27 cellular contexts compared by ENCODE assay signal in the genomic region with DNA sequence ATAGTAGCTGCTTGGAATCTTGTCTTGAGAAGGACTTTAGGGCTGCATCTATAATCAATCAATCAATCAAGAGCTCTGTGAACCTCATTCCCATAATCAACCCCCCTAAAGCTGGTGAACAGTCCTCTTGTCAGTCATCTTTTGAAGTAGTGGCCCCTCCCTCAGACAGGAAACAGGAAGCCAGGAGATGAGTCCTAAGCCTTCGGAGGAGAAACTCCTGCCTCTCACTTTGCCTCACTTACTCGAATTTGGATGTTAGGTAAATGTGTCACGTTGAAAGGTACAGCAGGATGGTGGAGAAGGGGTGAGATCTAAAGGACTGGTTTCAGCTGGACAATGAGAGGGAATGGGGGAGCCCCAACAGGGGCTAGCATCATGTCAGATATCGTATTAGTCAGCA.
"Had no signal": no experiment of that assay in that cellular context is flagged by ENCODE, and none has a peak within 500 bp of the region (broad histone marks: within the 10 kb centered on the region; RNA-seq: fewer than 3 reads in every experiment).

No MANE protein-coding gene starts in this region.

- H3K9me3 Mint-ChIP-seq: mesothelial cell of epicardium; natural killer cell treated with Interleukin-12 subunit alpha and Interleukin-12 subunit beta and Interleukin-15 and Interleukin-18, amount 100 ng/mL, for 72 hours; neural progenitor cell; stimulated activated effector memory CD8-positive, alpha-beta T cell treated with anti-CD3 and anti-CD28 coated beads, Interleukin-12 subunit alpha, Interleukin-12 subunit beta, amount 100 ng/mL, for 72 hours had no signal

- H3K9me3 ChIP-seq: gastroesophageal sphincter, heart left ventricle, left lung, mucosa of descending colon, prostate gland, right atrium auricular region, sigmoid colon, stomach, thyroid gland, vagina had no signal

- H3K4me3 Mint-ChIP-seq: mesothelial cell of epicardium; naive B cell; natural killer cell treated with Interleukin-12 subunit alpha and Interleukin-12 subunit beta and Interleukin-15 and Interleukin-18, amount 100 ng/mL, for 72 hours; neural progenitor cell; stimulated activated effector memory CD8-positive, alpha-beta T cell treated with anti-CD3 and anti-CD28 coated beads, Interleukin-12 subunit alpha, Interleukin-12 subunit beta, amount 100 ng/mL, for 72 hours had no signal

- H3K27ac Mint-ChIP-seq: mesothelial cell of epicardium; natural killer cell treated with Interleukin-12 subunit alpha and Interleukin-12 subunit beta and Interleukin-15 and Interleukin-18, amount 100 ng/mL, for 72 hours; neural progenitor cell; stimulated activated effector memory CD8-positive, alpha-beta T cell treated with anti-CD3 and anti-CD28 coated beads, Interleukin-12 subunit alpha, Interleukin-12 subunit beta, amount 100 ng/mL, for 72 hours had no signal

- H3K4me1 ChIP-seq: foreskin keratinocyte, gastroesophageal sphincter, left lung, neural progenitor cell, prostate gland, right atrium auricular region, sigmoid colon, stomach had no signal

- H3K27me3 Mint-ChIP-seq: naive B cell; natural killer cell treated with Interleukin-12 subunit alpha and Interleukin-12 subunit beta and Interleukin-15 and Interleukin-18, amount 100 ng/mL, for 72 hours had no signal

- H3K4me1 Mint-ChIP-seq: mesothelial cell of epicardium; naive B cell; neural progenitor cell; stimulated activated effector memory CD8-positive, alpha-beta T cell treated with anti-CD3 and anti-CD28 coated beads, Interleukin-12 subunit alpha, Interleukin-12 subunit beta, amount 100 ng/mL, for 72 hours had no signal

- H3K27me3 ChIP-seq: dorsolateral prefrontal cortex, foreskin keratinocyte, gastroesophageal sphincter, heart left ventricle, hepatocyte, left lung, neural progenitor cell, right atrium auricular region, sigmoid colon, stomach, thyroid gland, vagina had no signal

- H3K36me3 Mint-ChIP-seq: mesothelial cell of epicardium; natural killer cell treated with Interleukin-12 subunit alpha and Interleukin-12 subunit beta and Interleukin-15 and Interleukin-18, amount 100 ng/mL, for 72 hours; neural progenitor cell; stimulated activated effector memory CD8-positive, alpha-beta T cell treated with anti-CD3 and anti-CD28 coated beads, Interleukin-12 subunit alpha, Interleukin-12 subunit beta, amount 100 ng/mL, for 72 hours had no signal

- H3K36me3 ChIP-seq: gastroesophageal sphincter, heart left ventricle, left lung, neural progenitor cell, prostate gland, right atrium auricular region, sigmoid colon, stomach, thyroid gland, vagina had no signal

- H3K27ac ChIP-seq: dorsolateral prefrontal cortex, epithelial cell of prostate, foreskin keratinocyte, gastroesophageal sphincter, heart left ventricle, hepatocyte, left lung, neural progenitor cell, prostate gland, right atrium auricular region, sigmoid colon, stomach, thyroid gland, vagina had no signal

- DNase-seq: dorsolateral prefrontal cortex; effector CD4-positive, alpha-beta T cell; foreskin keratinocyte; heart left ventricle; left cardiac atrium; left lung; mesenchymal stem cell; mucosa of descending colon; naive B cell; nucleus accumbens; sigmoid colon; stimulated activated CD4-positive, alpha-beta T cell treated with anti-CD3 and anti-CD28 coated beads, Interleukin-2, amount 100 ng/mL, for 24 hours; stimulated activated CD4-positive, alpha-beta T cell treated with anti-CD3 and anti-CD28 coated beads, Interleukin-4, amount 100 ng/mL, for 24 hours; stimulated activated naive CD4-positive, alpha-beta T cell treated with Interleukin-2 at 50 U/mL for 16 hours; stomach; thyroid gland; trophoblast cell had no signal

- H3K4me3 ChIP-seq: dorsolateral prefrontal cortex, gastroesophageal sphincter, heart left ventricle, hepatocyte, left lung, mucosa of descending colon, neural progenitor cell, prostate gland, right atrium auricular region, sigmoid colon, stomach, thyroid gland, vagina had no signal
